21 cellular contexts compared by ENCODE assay signal in the genomic region with DNA sequence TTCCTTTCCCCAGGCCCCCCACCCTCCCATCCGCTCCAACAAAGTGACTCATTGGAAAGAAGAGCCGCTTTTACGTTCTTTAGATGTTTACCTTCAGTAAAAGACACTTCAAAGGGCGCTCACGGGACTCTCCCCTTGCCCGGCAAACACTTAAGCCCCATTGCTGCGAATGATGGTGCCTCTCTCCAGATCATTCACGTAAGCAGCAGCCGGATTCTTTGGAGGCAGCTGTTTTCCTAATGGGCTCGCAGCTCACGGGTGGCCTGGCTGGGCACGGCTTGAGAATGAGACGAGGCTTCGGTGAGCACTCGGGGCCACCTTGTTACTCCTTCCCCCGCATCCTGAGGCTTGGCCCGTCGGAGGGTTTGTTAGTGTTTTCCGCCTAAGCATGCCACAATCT.
DNase-seq lines count a peak whose midpoint lies in the region; ATAC-seq, FAIRE-seq and TF ChIP-seq lines count a peak whose summit lies in the region.
"Had no signal": no experiment of that assay in that cellular context is flagged by ENCODE, and none has a peak within 500 bp of the region (broad histone marks: within the 10 kb centered on the region; RNA-seq: fewer than 3 reads in every experiment).

No MANE protein-coding gene starts in this region.

- no peak overlapping the region for H3K23ac ChIP-seq in H1 (ENCODE audit: insufficient read length)

- H3K36me3 ChIP-seq in HUES64 (ENCODE audit: insufficient read depth, low read length), result no peaks in the 10 kb centered on the region
- H3K36me3 ChIP-seq in H1 (ENCODE audit: control insufficient read depth in 2 of 4, insufficient read depth in 4 of 4, low read length in 3 of 4), result no peaks in the 10 kb centered on the region
- no peaks in the 10 kb centered on the region for H3K36me3 ChIP-seq in mucosa of descending colon (ENCODE audit: low read depth)
- H3K36me3 ChIP-seq: left ventricle myocardium inferior had no signal

- TF ChIP-seq RAD21 in H1 (IDR thresholded peaks at IDR 0.05 in 1 of 2, conservative IDR thresholded peaks at IDR 0.05 in 1 of 2; ENCODE audit: low read depth in 2 of 2, low read length in 2 of 2), result no peak

- H3K79me2 ChIP-seq in H1 (ENCODE audit: control insufficient read depth in 1 of 2, insufficient read depth in 2 of 2, low read length in 2 of 2), result no peaks in the 10 kb centered on the region

- H3K14ac ChIP-seq in H1 (ENCODE audit: insufficient read length), result no peak overlapping the region

- peak overlapping the region; percentile 32 for H3K18ac ChIP-seq in H1 (ENCODE audit: extremely low read depth, low read length)

- CTCF ChIA-PET in H1 (lab: Charles Lee; ENCODE audit: partially characterized antibody), result interaction anchor here (1.0 kb wide), 1 partner anchor 63 kb away, joined by 3 read pairs; no protein-coding TSS in a partner anchor

- no peak overlapping the region for H3K4ac ChIP-seq in H1 (replicated peaks; ENCODE audit: insufficient read length, low read depth, low read length)

- TF ChIP-seq POLR2A in H1 (IDR thresholded peaks at IDR 0.05; ENCODE audit: control extremely low read depth in 1 of 2, low read depth in 2 of 2, low read length in 2 of 2), result no peak

- H4K91ac ChIP-seq in H1 (replicated peaks; ENCODE audit: insufficient read length, low read length), result no peak overlapping the region

- H3K27me3 ChIP-seq in HUES64 (ENCODE audit: insufficient read depth, low read length) (peaks cover 16% of the 10 kb centered on the region; the same call in 1 of the 2 replicates), H1 (replicated peaks in 1 of 4; ENCODE audit: control insufficient read depth in 3 of 4, extremely low read depth in 1 of 4, insufficient read depth in 3 of 4, low read length in 3 of 4) (no peaks in the 10 kb centered on the region)

- no peak overlapping the region for H3K56ac ChIP-seq in H1 (replicated peaks; ENCODE audit: insufficient read length, low read depth, low read length)

- H2AK5ac ChIP-seq in H1 (ENCODE audit: low read depth, low read length), result no peak overlapping the region

- H3K9me3 ChIP-seq in HUES64 (ENCODE audit: insufficient read depth, low read depth, low read length) (no peaks in the 10 kb centered on the region), H1 (ENCODE audit: insufficient read depth in 2 of 2, low read depth in 1 of 2, low read length in 1 of 2) (peaks cover 3% of the 10 kb centered on the region in 2 experiments; a peak in 2 of 4 replicates), mucosa of descending colon (no peaks in the 10 kb centered on the region)
- H3K9me3 ChIP-seq: left ventricle myocardium inferior had no signal

- TF ChIP-seq EP300 in H1 (IDR thresholded peaks at IDR 0.05; ENCODE audit: borderline replicate concordance in 1 of 2, low read depth in 2 of 2, low read length in 2 of 2), result no peak

- H3K23me2 ChIP-seq in H1 (ENCODE audit: low read depth, low read length), result peaks cover 6% of the 10 kb centered on the region; the same call in 1 of the 2 replicates

- H2BK12ac ChIP-seq in H1 (ENCODE audit: low read depth, low read length), result peak overlapping the region; percentile 80; the same call in 1 of the 2 replicates

- TF ChIP-seq CTCF in H1 (IDR thresholded peaks at IDR 0.05; ENCODE audit: control extremely low read depth in 1 of 3, insufficient read depth in 1 of 3, low read depth in 1 of 3, low read length in 3 of 3) (no peak), mucosa of descending colon (IDR thresholded peaks at IDR 0.05) (no peak), GM20000 (IDR thresholded peaks at IDR 0.05; ENCODE audit: extremely low read depth, missing control alignments) (no peak)

- peaks cover 0 to 6% of the 10 kb centered on the region in 2 experiments for H4K20me1 ChIP-seq in H1 (replicated peaks in 1 of 2; ENCODE audit: control insufficient read depth in 1 of 2, insufficient read depth in 2 of 2, low read length in 2 of 2)

- H3K4me1 ChIP-seq in HUES64 (ENCODE audit: insufficient read depth, low read length) (peaks cover 6% of the 10 kb centered on the region), H1 (replicated peaks in 1 of 4; ENCODE audit: control insufficient read depth in 3 of 4, insufficient read depth in 4 of 4, low read length in 3 of 4) (peaks cover 3 to 13% (median 7%) of the 10 kb centered on the region in 4 experiments), mucosa of descending colon (ENCODE audit: low read depth) (peaks cover 5% of the 10 kb centered on the region)
- H3K4me1 ChIP-seq: left ventricle myocardium inferior had no signal

- intact Hi-C loops in mucosa of descending colon (cut with DNase I, micrococcal nuclease), result no loop called here

- H3K79me1 ChIP-seq in H1 (ENCODE audit: low read depth, low read length), result no peaks in the 10 kb centered on the region

- H3K4me3 ChIP-seq in HUES64 (ENCODE audit: low read length), result peak overlapping the region; percentile 27
- 0 out of 8 replicates have a peak overlapping the region, but pooled peaks of 1 of the 4 experiments have one; percentile 3 for H3K4me3 ChIP-seq in H1 (ENCODE audit: extremely low read depth in 1 of 4, insufficient read depth in 2 of 4, low read depth in 3 of 4, low read length in 4 of 4)
- no peak overlapping the region for H3K4me3 ChIP-seq in mucosa of descending colon
- H3K4me3 ChIP-seq: left ventricle myocardium inferior had no signal

- POLR2A ChIA-PET in H1 (lab: Charles Lee; ENCODE audit: partially characterized antibody), result no interaction called here

- H4K8ac ChIP-seq in H1 (ENCODE audit: extremely low read depth, insufficient read depth, low read length), result no peak overlapping the region

- H2BK5ac ChIP-seq in H1 (ENCODE audit: low read depth, low read length), result no peak overlapping the region

- no peak overlapping the region for H2BK20ac ChIP-seq in H1 (ENCODE audit: low read length)

- H2AFZ ChIP-seq in H1 (ENCODE audit: low read length), result peak overlapping the region; percentile 68; the same call in 1 of the 2 replicates

- H3K4me2 ChIP-seq in H1 (ENCODE audit: insufficient read depth in 1 of 2, low read depth in 2 of 2, low read length in 2 of 2), result peak overlapping the region; percentile 15 to 56; a peak in 3 of 4 replicates

- H2BK15ac ChIP-seq in H1 (ENCODE audit: low read length), result no peak overlapping the region

- ATAC-seq in mucosa of descending colon, result peak; percentile 44
- ATAC-seq: stimulated activated naive CD8-positive, alpha-beta T cell treated with anti-CD3 and anti-CD28 coated beads, Interleukin-15, Interleukin-2, amounts not matched to agents 100 U/mL and 50 U/mL, for 24 hours had no signal

- DNase-seq in COLO668 (lab: John Stamatoyannopoulos, UW; ENCODE audit: unreplicated experiment), result peak; percentile 54
- DNase-seq in H1 (ENCODE audit: low read depth in 1 of 2, low spot score in 2 of 2), result peak in 1 of 2 experiments; percentile 7
- DNase-seq in mucosa of descending colon, result no peak
- no peak for DNase-seq in GM20000 (ENCODE audit: low spot score)
- no peak for DNase-seq in NCI-H1694 (lab: John Stamatoyannopoulos, UW)
- DNase-seq in NCI-H1105 (lab: John Stamatoyannopoulos, UW), result no peak
- DNase-seq in T-helper 9 cell, result no peak
- DNase-seq: activated CD4-positive, alpha-beta memory T cell treated with anti-CD3 and anti-CD28 coated beads, Interleukin-2, amount 10 ng/mL, durations not matched to agents 7 days and 5 days; activated naive CD8-positive, alpha-beta T cell treated with anti-CD3 and anti-CD28 coated beads for 36 hours; activated T-cell treated with anti-CD3 and anti-CD28 coated beads, Interleukin-2, amount 50 U/mL, for 48 hours; foreskin fibroblast; hypothalamus; left ventricle myocardium inferior; NCI-H2171; NK-92 treated with Interleukin-12 subunit alpha and Interleukin-12 subunit beta, amount 100 ng/mL, for 24 hours; stimulated activated naive CD8-positive, alpha-beta T cell treated with anti-CD3 and anti-CD28 coated beads, Interleukin-15, Interleukin-2, amounts not matched to agents 100 U/mL and 50 U/mL, for 24 hours had no signal

- H3K27ac ChIP-seq in HUES64 (ENCODE audit: low read depth, low read length) (no peak overlapping the region; the same call in 1 of the 2 replicates), H1 (ENCODE audit: low read depth, low read length) (no peak overlapping the region)
- H3K27ac ChIP-seq: C4-2B, coronary artery, left ventricle myocardium inferior, RWPE1 had no signal

- no peak overlapping the region for H3K9ac ChIP-seq in HUES64 (ENCODE audit: low read depth, low read length)
- H3K9ac ChIP-seq in H1 (replicated peaks in 1 of 4; ENCODE audit: extremely low read depth in 1 of 4, low read depth in 3 of 4, low read length in 3 of 4), result no peak overlapping the region

- FAIRE-seq in H1 (lab: Jason Lieb, UNC), result no peak
- FAIRE-seq: endothelial cell of umbilical vein had no signal

- WGBS in HUES64, result 8% methylated on average over 19 of the region's 19 CpGs
- WGBS in H1 (ENCODE audit: extremely low coverage in 1 of 2, insufficient coverage in 1 of 2, insufficient read length in 1 of 2, insufficient replicate concordance in 2 of 2, low coverage in 1 of 2, low lambda C conversion rate in 2 of 2, missing lambda C conversion rate in 1 of 2), 2 experiments, result 76% methylated on average over 19 of the region's 19 CpGs; no CpG with 5 or more reads in 1 of the 2 experiments

- H2BK120ac ChIP-seq in H1 (replicated peaks; ENCODE audit: low read depth, low read length), result no peak overlapping the region

- no peak overlapping the region for H4K5ac ChIP-seq in H1 (ENCODE audit: insufficient read length, low read depth, low read length)

TF ChIP-seq in H1, 55 proteins besides CTCF, POLR2A, EP300 and RAD21 (continues in another document):
- TF ChIP-seq RFX5 (IDR thresholded peaks at IDR 0.05; ENCODE audit: borderline replicate concordance, low read depth, low read length), result no peak
- TF ChIP-seq TEAD4 (IDR thresholded peaks at IDR 0.05; ENCODE audit: low read depth, low read length), result no peak
- no peak for TF ChIP-seq TAF7 (optimal IDR thresholded peaks at IDR 0.05; ENCODE audit: borderline replicate concordance, low read depth, low read length)
- TF ChIP-seq NANOG (IDR thresholded peaks at IDR 0.05; ENCODE audit: insufficient read depth, low read depth, low read length, poor library complexity, severe bottlenecking), result no peak
- TF ChIP-seq HDAC2 (IDR thresholded peaks at IDR 0.05; ENCODE audit: borderline replicate concordance in 1 of 2, low read depth in 2 of 2, low read length in 2 of 2), result no peak
- TF ChIP-seq MAFK (IDR thresholded peaks at IDR 0.05; ENCODE audit: low read depth, low read length), result no peak
- no peak for TF ChIP-seq ASH2L (IDR thresholded peaks at IDR 0.05; ENCODE audit: low read length)
- TF ChIP-seq POU5F1 (IDR thresholded peaks at IDR 0.05; ENCODE audit: low read depth, low read length), result no peak
- TF ChIP-seq PHF8 (conservative IDR thresholded peaks at IDR 0.05; ENCODE audit: low read depth, low read length), result no peak
- no peak for TF ChIP-seq RXRA (IDR thresholded peaks at IDR 0.05; ENCODE audit: insufficient read depth, low read depth, low read length)
- no peak for TF ChIP-seq GABPA (IDR thresholded peaks at IDR 0.05; ENCODE audit: borderline replicate concordance, insufficient read depth, low read length)
- no peak for TF ChIP-seq KDM1A (IDR thresholded peaks at IDR 0.05; ENCODE audit: borderline replicate concordance, low read length)
- no peak for TF ChIP-seq SRF (IDR thresholded peaks at IDR 0.05; ENCODE audit: low read depth, low read length)
- TF ChIP-seq KDM5A (IDR thresholded peaks at IDR 0.05; ENCODE audit: low read length), result no peak
